In genomic region chr17:73960469-73960868, GRCh38 we compare ENCODE assay signal across 19 cellular contexts.
DNase-seq lines count a peak whose midpoint lies in the region; ATAC-seq, FAIRE-seq and TF ChIP-seq lines count a peak whose summit lies in the region.
"Had no signal": no experiment of that assay in that cellular context is flagged by ENCODE, and none has a peak within 500 bp of the region (broad histone marks: within the 10 kb centered on the region; RNA-seq: fewer than 3 reads in every experiment).

No MANE protein-coding gene starts in this region.

- DNase-seq in CD14-positive monocyte (ENCODE audit: low spot score) (peak; percentile 30), coronary artery (ENCODE audit: low spot score) (peak; percentile 22), mesenteric fat pad (ENCODE audit: low spot score) (peak; percentile 51), HTR-8/SVneo (ENCODE audit: insufficient read length, low spot score) (no peak), activated gamma-delta T cell (lab: John Stamatoyannopoulos, UW) (no peak), left lung (no peak), DMS79 (lab: John Stamatoyannopoulos, UW) (no peak)
- DNase-seq: 8988T; C1 segment of cervical spinal cord; CD4-positive, CD25-positive, alpha-beta regulatory T cell; CD8-positive, alpha-beta T cell; DMS 273 treated with DMSO at 0.1 percent for 48 hours; DMS79 treated with DMSO at 0.1 percent for 48 hours; GF-D8; GOT3 had no signal

- H3K27me3 Mint-ChIP-seq in CD14-positive monocyte (ENCODE audit: low read depth in 3 of 3) = peaks cover 0 to 3% (median 0%) of the 10 kb centered on the region in 3 donors

- H3K4me1 Mint-ChIP-seq in CD14-positive monocyte = peaks cover 5% of the 10 kb centered on the region
- H3K4me1 Mint-ChIP-seq: CD4-positive, CD25-positive, alpha-beta regulatory T cell had no signal

- intact Hi-C loops in CD14-positive monocyte (cut with micrococcal nuclease) = no loop called here
- intact Hi-C loops in left lung (cut with DNase I) = no loop called here

- ATAC-seq in left lung = no peak
- ATAC-seq: CD8-positive, alpha-beta T cell had no signal

- no peak overlapping the region for H3K4me3 ChIP-seq in coronary artery
- H3K4me3 ChIP-seq in left lung = no peak overlapping the region
- H3K4me3 ChIP-seq: HAP-1 had no signal

- H3K9me3 ChIP-seq in left lung = peaks cover 0 to 3% of the 10 kb centered on the region in 2 donors
- H3K9me3 ChIP-seq: HAP-1 had no signal

- no peak for FAIRE-seq in HTR-8/SVneo (lab: Jason Lieb, UNC)
- FAIRE-seq: D721Med, GM12892, H54 had no signal

- no peaks in the 10 kb centered on the region for H3K27me3 ChIP-seq in left lung

- peaks cover 2 to 9% (median 4%) of the 10 kb centered on the region in 7 donors for H3K9me3 Mint-ChIP-seq in CD14-positive monocyte

- H3K4me1 ChIP-seq in left lung = peaks cover 0 to 3% of the 10 kb centered on the region in 2 donors
- H3K4me1 ChIP-seq: HAP-1 had no signal

- H3K36me3 ChIP-seq in left lung = no peaks in the 10 kb centered on the region
- H3K36me3 ChIP-seq: HAP-1 had no signal

- H3K36me3 Mint-ChIP-seq in CD14-positive monocyte = no peaks in the 10 kb centered on the region
- H3K36me3 Mint-ChIP-seq: CD4-positive, CD25-positive, alpha-beta regulatory T cell; CD8-positive, alpha-beta T cell had no signal

- no peak overlapping the region for H3K4me3 Mint-ChIP-seq in CD14-positive monocyte
- H3K4me3 Mint-ChIP-seq: CD4-positive, CD25-positive, alpha-beta regulatory T cell; CD8-positive, alpha-beta T cell had no signal

- H3K27ac Mint-ChIP-seq in CD14-positive monocyte = no peak overlapping the region
- H3K27ac Mint-ChIP-seq: CD4-positive, CD25-positive, alpha-beta regulatory T cell; CD8-positive, alpha-beta T cell had no signal

- TF ChIP-seq CTCF in CD14-positive monocyte (IDR thresholded peaks at IDR 0.05) (no peak), coronary artery (IDR thresholded peaks at IDR 0.05) (no peak), left lung (IDR thresholded peaks at IDR 0.05) (no peak)

- H3K27ac ChIP-seq in coronary artery = no peak overlapping the region
- no peak overlapping the region for H3K27ac ChIP-seq in left lung

Comparison
In these comparisons a context has a peak if more than half of its experiments do, and no peak if none do; other contexts are left out.
1. DNase-seq: peak in CD14-positive monocyte (single experiment), coronary artery (single experiment) and mesenteric fat pad (single experiment); none in HTR-8/SVneo (single experiment), activated gamma-delta T cell (single experiment), left lung (0 of 2) and DMS79 (single experiment).